Comparison of ENCODE assay signal across 18 cellular contexts in the genomic region with DNA sequence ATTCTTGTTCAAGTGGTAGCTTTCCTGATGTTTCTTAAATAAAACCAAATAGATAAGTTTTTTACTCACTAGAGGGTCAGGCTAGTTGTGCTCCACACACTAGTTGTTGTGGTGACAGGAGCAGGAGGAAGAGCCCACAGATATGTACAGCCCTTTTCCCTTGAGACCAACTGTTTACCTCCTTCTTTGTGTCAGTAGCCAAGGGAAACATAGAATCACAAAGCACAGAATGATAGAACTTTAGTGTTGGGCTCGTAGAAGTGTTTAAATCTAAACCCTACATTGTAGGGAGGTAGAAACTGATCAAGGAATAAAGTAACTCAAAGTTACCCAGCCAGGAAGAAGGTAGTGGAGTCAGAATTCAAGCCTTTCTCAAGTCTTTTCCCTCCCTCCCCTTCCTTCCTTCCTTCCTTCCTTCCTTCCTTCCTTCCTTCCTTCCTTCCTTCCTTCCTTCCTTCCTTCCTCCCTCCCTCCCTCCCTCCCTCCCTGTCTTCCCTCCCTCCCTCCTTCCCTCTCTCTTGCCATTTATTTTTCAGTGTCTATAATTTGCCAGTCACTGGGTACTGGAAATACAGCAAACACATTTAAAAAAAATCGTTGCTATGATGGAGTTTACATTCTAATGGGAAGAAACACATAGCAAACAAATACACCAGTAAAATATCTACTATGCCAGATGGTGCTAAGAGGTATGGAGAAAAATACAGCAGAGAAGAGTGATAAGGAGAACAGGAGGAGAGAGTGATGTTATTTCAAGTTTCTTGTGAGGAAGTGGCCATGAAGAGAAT.
"Had no signal": no experiment of that assay in that cellular context is flagged by ENCODE, and none has a peak within 500 bp of the region (broad histone marks: within the 10 kb centered on the region; RNA-seq: fewer than 3 reads in every experiment).

No MANE protein-coding gene starts in this region.

- H3K27me3 Mint-ChIP-seq: naive B cell; progenitor cell of endocrine pancreas; stimulated activated memory B cell treated with anti-CD40 and anti-IgM and Interleukin-4, amounts not matched to agents 10 μg/mL and 1 μg/mL and 100 μg/mL, for 72 hours; stimulated activated naive CD8-positive, alpha-beta T cell treated with anti-CD3 and anti-CD28 coated beads, Interleukin-15, Interleukin-2, amounts not matched to agents 100 ng/mL and 50 ng/mL, for 24 hours had no signal

- H3K36me3 ChIP-seq: pancreas, tibial artery, upper lobe of left lung, vagina had no signal

- H3K27me3 ChIP-seq: pancreas, tibial artery, upper lobe of left lung, vagina had no signal

- H3K9me3 ChIP-seq: pancreas, vagina had no signal

- H3K4me1 Mint-ChIP-seq: naive B cell; stimulated activated memory B cell treated with anti-CD40 and anti-IgM and Interleukin-4, amounts not matched to agents 10 μg/mL and 1 μg/mL and 100 μg/mL, for 72 hours had no signal

- ATAC-seq: left colon; pancreas; stimulated activated memory B cell treated with anti-CD40 and anti-IgM and Interleukin-4, amounts not matched to agents 10 μg/mL and 1 μg/mL and 100 μg/mL, for 72 hours had no signal

- H3K27ac ChIP-seq: dorsolateral prefrontal cortex, pancreas, upper lobe of left lung, vagina had no signal

- H3K4me1 ChIP-seq: upper lobe of left lung, vagina had no signal

- H3K4me3 Mint-ChIP-seq: naive B cell; nephron; stimulated activated memory B cell treated with anti-CD40 and anti-IgM and Interleukin-4, amounts not matched to agents 10 μg/mL and 1 μg/mL and 100 μg/mL, for 72 hours; stimulated activated naive CD8-positive, alpha-beta T cell treated with anti-CD3 and anti-CD28 coated beads, Interleukin-15, Interleukin-2, amounts not matched to agents 100 ng/mL and 50 ng/mL, for 24 hours had no signal

- DNase-seq: dorsolateral prefrontal cortex; effector CD8-positive, alpha-beta T cell; foreskin melanocyte; head of caudate nucleus; hippocampal formation; left colon; mesendoderm; naive B cell; occipital lobe; pancreas; stimulated activated CD4-positive, alpha-beta T cell treated with anti-CD3 and anti-CD28 coated beads, Interleukin-4, amount 100 ng/mL, for 24 hours; tibial artery; upper lobe of left lung had no signal

- H3K36me3 Mint-ChIP-seq: stimulated activated memory B cell treated with anti-CD40 and anti-IgM and Interleukin-4, amounts not matched to agents 10 μg/mL and 1 μg/mL and 100 μg/mL, for 72 hours had no signal

- H3K4me3 ChIP-seq: dorsolateral prefrontal cortex, pancreas, tibial artery, upper lobe of left lung, vagina had no signal

- H3K27ac Mint-ChIP-seq: naive B cell; nephron; progenitor cell of endocrine pancreas; stimulated activated memory B cell treated with anti-CD40 and anti-IgM and Interleukin-4, amounts not matched to agents 10 μg/mL and 1 μg/mL and 100 μg/mL, for 72 hours; stimulated activated naive CD8-positive, alpha-beta T cell treated with anti-CD3 and anti-CD28 coated beads, Interleukin-15, Interleukin-2, amounts not matched to agents 100 ng/mL and 50 ng/mL, for 24 hours had no signal
